8 cellular contexts compared by ENCODE assay signal in genomic region chr7:28078036-28078901, GRCh38.
DNase-seq lines count a peak whose midpoint lies in the region; FAIRE-seq and TF ChIP-seq lines count a peak whose summit lies in the region.

No MANE protein-coding gene starts in this region.

- intact Hi-C loops in kidney (cut with DNase I), result no loop called here

- H2AFZ ChIP-seq in KMS-11 (ENCODE audit: low read depth), result no peak overlapping the region

- H3K79me2 ChIP-seq in KMS-11 (ENCODE audit: insufficient read depth, low read depth), result no peaks in the 10 kb centered on the region

- DNase-seq in ELR (ENCODE audit: low read depth) (peak; percentile 70), SKM-1 (lab: John Stamatoyannopoulos, UW; ENCODE audit: unreplicated experiment) (peak; percentile 38), astrocyte of the hippocampus (ENCODE audit: low read depth, low spot score) (peak; percentile 56), kidney (no peak), NCI-H128 (lab: John Stamatoyannopoulos, UW; ENCODE audit: unreplicated experiment) (no peak), T1000 (lab: John Stamatoyannopoulos, UW) (no peak)
- peak in 2 of 3 donors; percentile 10 to 23 for DNase-seq in stimulated activated CD4-positive, alpha-beta T cell treated with anti-CD3 and anti-CD28 coated beads, TNF-alpha, amount 100 ng/mL, for 1 hour (ENCODE audit: low read depth in 3 of 3, low spot score in 1 of 3)

- peak; percentile 98 for TF ChIP-seq CTCF in KMS-11 (conservative IDR thresholded peaks at IDR 0.05; ENCODE audit: low read depth, low read length)
- peak; percentile 95 for TF ChIP-seq CTCF in kidney (IDR thresholded peaks at IDR 0.05; ENCODE audit: borderline replicate concordance, extremely low read depth, insufficient read depth)

- no peaks in the 10 kb centered on the region for H3K27me3 ChIP-seq in KMS-11 (ENCODE audit: insufficient read depth, low read depth)

- peak; percentile 8 for FAIRE-seq in kidney (lab: Jason Lieb, UNC)

- H3K9ac ChIP-seq in KMS-11, result no peak overlapping the region
- H3K9ac ChIP-seq in kidney (ENCODE audit: low read length in 2 of 2), result no peak overlapping the region

- H3K9me3 ChIP-seq in kidney (ENCODE audit: control insufficient read depth in 1 of 2, low read length in 2 of 2), result no peaks in the 10 kb centered on the region

- no peaks in the 10 kb centered on the region for H4K20me1 ChIP-seq in KMS-11 (ENCODE audit: insufficient read depth)

- H3K4me1 ChIP-seq in KMS-11 (ENCODE audit: low read depth, poor library complexity, severe bottlenecking) (peaks cover 26% of the 10 kb centered on the region), kidney (ENCODE audit: control insufficient read depth in 1 of 2, insufficient read depth in 1 of 2, low read depth in 1 of 2, low read length in 2 of 2) (no peaks in the 10 kb centered on the region)

- H3K27ac ChIP-seq in KMS-11 (no peak overlapping the region), kidney (ENCODE audit: low read depth in 2 of 2, low read length in 2 of 2) (no peak overlapping the region)

- H3K36me3 ChIP-seq in KMS-11 (ENCODE audit: insufficient read depth), result no peaks in the 10 kb centered on the region
- H3K36me3 ChIP-seq in kidney (ENCODE audit: control insufficient read depth in 1 of 2, insufficient read depth in 2 of 2, low read length in 2 of 2), result no peaks in the 10 kb centered on the region

- H3K4me3 ChIP-seq in KMS-11 (IDR thresholded peaks at IDR 0.05; ENCODE audit: insufficient read depth, low read depth, low read length) (no peak overlapping the region), kidney (ENCODE audit: low read length in 2 of 2) (no peak overlapping the region)

- peak overlapping the region; percentile 33 for H3K4me2 ChIP-seq in KMS-11

Comparison
In these comparisons a context has a peak if more than half of its experiments do, and no peak if none do; other contexts are left out.
1. DNase-seq: peak in ELR (single experiment), SKM-1 (single experiment), astrocyte of the hippocampus (single experiment) and stimulated activated CD4-positive, alpha-beta T cell treated with anti-CD3 and anti-CD28 coated beads, TNF-alpha, amount 100 ng/mL, for 1 hour (2 of 3); none in kidney (single experiment), NCI-H128 (single experiment) and T1000 (single experiment).